8 cellular contexts compared by ENCODE assay signal in genomic region chr3:57228734-57229505, GRCh38. TPM values are rescaled to one million over a fixed set of nuclear protein-coding genes. Genes with fewer than 3 reads are reported as not detected.
A peak's percentile ranks its signal among the peaks of the same experiment; 100 is the strongest.
DNase-seq lines count a peak whose midpoint lies in the region; ATAC-seq, FAIRE-seq and TF ChIP-seq lines count a peak whose summit lies in the region.

No MANE protein-coding gene starts in this region.

- TF ChIP-seq POLR2A in A549 (IDR thresholded peaks at IDR 0.05; ENCODE audit: low read length) = no peak

- TF ChIP-seq EP300 in A549 (IDR thresholded peaks at IDR 0.05) = no peak

- CTCF ChIA-PET in A549 (lab: Yijun Ruan, JAX) = no interaction called here

- H3K4me3 ChIP-seq in A549 (peak overlapping the region; percentile 91), dorsolateral prefrontal cortex (peak overlapping the region; percentile 71 to 97 (median 84))

- peak overlapping the region; percentile 91 for H3K4me2 ChIP-seq in A549

- POLR2A ChIA-PET in A549 (lab: Yijun Ruan, JAX) = interaction anchor here (0.5 to 1.2 kb wide), 2 partner anchors 32 to 327 kb away, joined by 3 to 4 read pairs; partner anchors contain the start of gene PDE12

- intact Hi-C loops in dorsolateral prefrontal cortex (cut with DNase I) = loop anchor here (2.0 to 10.0 kb wide), 6 partner anchors 62 to 368 kb away; partner anchors contain the start of genes ARF4 (in 2 of the 2), IL17RD (in 2 of the 2) and PDE12 (in 1 of the 2)

- DNase-seq in A549 (ENCODE audit: low read depth in 1 of 2, low spot score in 1 of 2) (peak in 1 of 2 experiments; percentile 2), GM13976 (ENCODE audit: low spot score) (peak; percentile 34), RKO (ENCODE audit: low spot score) (peak; percentile 85), dorsolateral prefrontal cortex (no peak), myocyte (ENCODE audit: low read depth) (peak; percentile 34), NCI-H2029 (lab: John Stamatoyannopoulos, UW) (no peak)
- no peak for DNase-seq in stimulated activated CD4-positive, alpha-beta T cell treated with anti-CD3 and anti-CD28 coated beads, Interleukin-2, amount 100 ng/mL, for 24 hours

- H3K27me3 ChIP-seq in dorsolateral prefrontal cortex = no peaks in the 10 kb centered on the region

- TF ChIP-seq CTCF in A549 (IDR thresholded peaks at IDR 0.05) = no peak
- no peak for TF ChIP-seq CTCF in GM13976 (IDR thresholded peaks at IDR 0.05; ENCODE audit: borderline replicate concordance, control extremely low read depth, extremely low read depth, insufficient read depth, missing control alignments)
- no peak for TF ChIP-seq CTCF in dorsolateral prefrontal cortex (IDR thresholded peaks at IDR 0.05 in 54 of 56, conservative IDR thresholded peaks at IDR 0.05 in 2 of 56; ENCODE audit: low read depth in 1 of 56, partially characterized antibody in 56 of 56)

- H3K9me3 ChIP-seq in A549 = no peaks in the 10 kb centered on the region

- H3K4me1 ChIP-seq in A549 = peaks cover 18% of the 10 kb centered on the region; the same call in 2 of the 3 replicates

- no peak for FAIRE-seq in A549 (lab: Jason Lieb, UNC)

- H3K27ac ChIP-seq in A549 = peak overlapping the region; percentile 87 to 98; a peak in 5 of 6 replicates
- peak overlapping the region in 56 of 59 donors; percentile 69 to 97 (median 90) for H3K27ac ChIP-seq in dorsolateral prefrontal cortex

- no peak for TF ChIP-seq RAD21 in A549 (conservative IDR thresholded peaks at IDR 0.05 in 1 of 2, IDR thresholded peaks at IDR 0.05 in 1 of 2)

- 12% methylated on average over 7 of the region's 7 CpGs for WGBS in A549 (ENCODE audit: missing lambda C conversion rate)

- ATAC-seq in A549 (no peak), HG03571 (IDR thresholded peaks at IDR 0.05; ENCODE audit: unreplicated experiment) (no peak)

- in situ Hi-C loops in GM13976 (cut with MboI; ENCODE audit: low sequenced_read_pairs, unreplicated experiment) = no loop called here

TF ChIP-seq in A549, 52 proteins besides CTCF, POLR2A, EP300 and RAD21:
- TF ChIP-seq GATA3 (IDR thresholded peaks at IDR 0.05; ENCODE audit: borderline replicate concordance) (no peak), EHMT2 (IDR thresholded peaks at IDR 0.05; ENCODE audit: low read depth) (no peak), HOXB13 (CRISPR knock-in tag; IDR thresholded peaks at IDR 0.05; ENCODE audit: low read depth) (no peak), BCL3 (IDR thresholded peaks at IDR 0.05) (no peak), NR3C1 (IDR thresholded peaks at IDR 0.05) (no peak), FOSL2 (IDR thresholded peaks at IDR 0.05) (no peak), FOSL2 (CRISPR knock-in tag; IDR thresholded peaks at IDR 0.05) (no peak), JUN (IDR thresholded peaks at IDR 0.05) (no peak), ELK1 (IDR thresholded peaks at IDR 0.05; ENCODE audit: low read depth, low read length) (no peak), FOSB (CRISPR knock-in tag; IDR thresholded peaks at IDR 0.05) (no peak), KDM5A (IDR thresholded peaks at IDR 0.05) (no peak), FOXS1 (CRISPR knock-in tag; IDR thresholded peaks at IDR 0.05) (no peak), CHD2 (IDR thresholded peaks at IDR 0.05; ENCODE audit: low read length, partially characterized antibody) (no peak), TFCP2L1 (CRISPR knock-in tag; IDR thresholded peaks at IDR 0.05) (no peak), MAX (IDR thresholded peaks at IDR 0.05) (no peak)

RNA-seq across cellular contexts. Expression of gene APPL1, which starts 1.4 kb away (rescaled TPM):
- polyA plus RNA-seq in A549 (2011; rRNA removed) = 25.9 and 30.3 TPM in 2 replicates
- 6.6 and 8.3 TPM in 2 replicates for polyA plus RNA-seq in A549 (2012; cell fraction: cytosol; rRNA removed)
- 3.1 and 3.9 TPM in 2 replicates for polyA plus RNA-seq in A549 (2012; cell fraction: nucleus; rRNA removed)
- polyA plus RNA-seq in A549 (2017; fragmentation: RNase III; extraction: RNeasy Plus Mini Kit Qiagen cat#74134 plus additional on column Dnase treatment) = 14.0 to 14.3 TPM (median 14.2 TPM) in 3 replicates
- 34.1 and 42.3 TPM in 2 replicates for polyA minus RNA-seq in A549 (2011; rRNA and poly(A)+ RNA removed)
- 10 to 100 TPM; 40.9 to 68.5 (median 56.2) TPM for total RNA-seq in dorsolateral prefrontal cortex
- total RNA-seq in myocyte = 35.7 and 42.9 TPM in 2 replicates
- 9.3 TPM for polyA plus RNA-seq in myocyte (2012)

RNA-seq across cellular contexts. Expression of gene HESX1, which starts 29.1 kb away (rescaled TPM):
- 0.87 and 1.5 TPM in 2 replicates for polyA plus RNA-seq in A549 (2011; rRNA removed)
- 0.19 and 0.21 TPM in 2 replicates for polyA plus RNA-seq in A549 (2012; cell fraction: cytosol; rRNA removed)
- 0.18 TPM in 1 of 2 replicates, not detected in the other for polyA plus RNA-seq in A549 (2012; cell fraction: nucleus; rRNA removed)
- 0.16 to 0.35 TPM (median 0.29 TPM) in 3 replicates for polyA plus RNA-seq in A549 (2017; fragmentation: RNase III; extraction: RNeasy Plus Mini Kit Qiagen cat#74134 plus additional on column Dnase treatment)
- 0.44 and 0.50 TPM in 2 replicates for polyA minus RNA-seq in A549 (2011; rRNA and poly(A)+ RNA removed)
- 1 to 10 TPM in 54 of 120 experiments, under 1 TPM in 34, not detected in 32; 0.43 to 4.2 (median 1.1) TPM for total RNA-seq in dorsolateral prefrontal cortex
- 0.59 and 0.73 TPM in 2 replicates for total RNA-seq in myocyte
- 0.42 TPM for polyA plus RNA-seq in myocyte (2012)

Comparison
In these comparisons a context has a peak if more than half of its experiments do, and no peak if none do; other contexts are left out.
1. DNase-seq: peak in GM13976 (single experiment), RKO (single experiment) and myocyte (single experiment); none in dorsolateral prefrontal cortex (0 of 10), stimulated activated CD4-positive, alpha-beta T cell treated with anti-CD3 and anti-CD28 coated beads, Interleukin-2, amount 100 ng/mL, for 24 hours (0 of 2) and NCI-H2029 (single experiment).